In the genomic region with DNA sequence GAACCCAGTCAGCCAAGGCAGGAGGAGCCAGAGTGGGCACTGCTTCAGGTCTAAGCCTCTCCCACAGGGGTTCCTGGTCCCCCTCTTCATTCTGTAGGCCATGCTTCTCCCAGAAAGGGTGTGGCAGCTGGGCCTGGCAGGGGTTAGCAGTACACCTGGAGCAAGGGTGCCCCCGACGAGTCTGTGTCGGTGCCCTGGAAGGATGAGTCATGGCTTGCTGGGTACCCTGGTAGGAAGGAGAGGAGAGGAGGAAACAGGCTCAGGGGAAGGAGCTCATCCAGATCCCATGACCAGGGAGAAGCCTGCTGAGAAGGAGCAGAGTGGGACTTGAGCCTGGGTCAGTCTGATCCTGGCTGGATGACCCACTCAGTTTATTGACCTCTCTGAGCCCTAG, we compare ENCODE assay signal across 1 cellular context.
TF ChIP-seq lines count a peak whose summit lies in the region.

No MANE protein-coding gene starts in this region.

TF ChIP-seq in HCT116, 20 proteins besides CTCF, POLR2A, EP300 and RAD21:
- TF ChIP-seq ZFX (IDR thresholded peaks at IDR 0.05), result no peak
- TF ChIP-seq CBX3 (IDR thresholded peaks at IDR 0.05; ENCODE audit: low read depth), result no peak
- TF ChIP-seq, protein P1, sequence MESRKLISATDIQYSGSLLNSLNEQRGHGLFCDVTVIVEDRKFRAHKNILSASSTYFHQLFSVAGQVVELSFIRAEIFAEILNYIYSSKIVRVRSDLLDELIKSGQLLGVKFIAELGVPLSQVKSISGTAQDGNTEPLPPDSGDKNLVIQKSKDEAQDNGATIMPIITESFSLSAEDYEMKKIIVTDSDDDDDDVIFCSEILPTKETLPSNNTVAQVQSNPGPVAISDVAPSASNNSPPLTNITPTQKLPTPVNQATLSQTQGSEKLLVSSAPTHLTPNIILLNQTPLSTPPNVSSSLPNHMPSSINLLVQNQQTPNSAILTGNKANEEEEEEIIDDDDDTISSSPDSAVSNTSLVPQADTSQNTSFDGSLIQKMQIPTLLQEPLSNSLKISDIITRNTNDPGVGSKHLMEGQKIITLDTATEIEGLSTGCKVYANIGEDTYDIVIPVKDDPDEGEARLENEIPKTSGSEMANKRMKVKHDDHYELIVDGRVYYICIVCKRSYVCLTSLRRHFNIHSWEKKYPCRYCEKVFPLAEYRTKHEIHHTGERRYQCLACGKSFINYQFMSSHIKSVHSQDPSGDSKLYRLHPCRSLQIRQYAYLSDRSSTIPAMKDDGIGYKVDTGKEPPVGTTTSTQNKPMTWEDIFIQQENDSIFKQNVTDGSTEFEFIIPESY (IDR thresholded peaks at IDR 0.05; ENCODE audit: extremely low read depth, insufficient replicate concordance, low read length), result no peak
- no peak for TF ChIP-seq SIN3A (IDR thresholded peaks at IDR 0.05; ENCODE audit: low read depth)
- TF ChIP-seq CEBPB (IDR thresholded peaks at IDR 0.05; ENCODE audit: low read depth), result no peak
- no peak for TF ChIP-seq SRF (IDR thresholded peaks at IDR 0.05; ENCODE audit: low read depth)
- TF ChIP-seq ELF1 (IDR thresholded peaks at IDR 0.05; ENCODE audit: borderline replicate concordance, low read depth), result no peak
- TF ChIP-seq, protein P2, sequence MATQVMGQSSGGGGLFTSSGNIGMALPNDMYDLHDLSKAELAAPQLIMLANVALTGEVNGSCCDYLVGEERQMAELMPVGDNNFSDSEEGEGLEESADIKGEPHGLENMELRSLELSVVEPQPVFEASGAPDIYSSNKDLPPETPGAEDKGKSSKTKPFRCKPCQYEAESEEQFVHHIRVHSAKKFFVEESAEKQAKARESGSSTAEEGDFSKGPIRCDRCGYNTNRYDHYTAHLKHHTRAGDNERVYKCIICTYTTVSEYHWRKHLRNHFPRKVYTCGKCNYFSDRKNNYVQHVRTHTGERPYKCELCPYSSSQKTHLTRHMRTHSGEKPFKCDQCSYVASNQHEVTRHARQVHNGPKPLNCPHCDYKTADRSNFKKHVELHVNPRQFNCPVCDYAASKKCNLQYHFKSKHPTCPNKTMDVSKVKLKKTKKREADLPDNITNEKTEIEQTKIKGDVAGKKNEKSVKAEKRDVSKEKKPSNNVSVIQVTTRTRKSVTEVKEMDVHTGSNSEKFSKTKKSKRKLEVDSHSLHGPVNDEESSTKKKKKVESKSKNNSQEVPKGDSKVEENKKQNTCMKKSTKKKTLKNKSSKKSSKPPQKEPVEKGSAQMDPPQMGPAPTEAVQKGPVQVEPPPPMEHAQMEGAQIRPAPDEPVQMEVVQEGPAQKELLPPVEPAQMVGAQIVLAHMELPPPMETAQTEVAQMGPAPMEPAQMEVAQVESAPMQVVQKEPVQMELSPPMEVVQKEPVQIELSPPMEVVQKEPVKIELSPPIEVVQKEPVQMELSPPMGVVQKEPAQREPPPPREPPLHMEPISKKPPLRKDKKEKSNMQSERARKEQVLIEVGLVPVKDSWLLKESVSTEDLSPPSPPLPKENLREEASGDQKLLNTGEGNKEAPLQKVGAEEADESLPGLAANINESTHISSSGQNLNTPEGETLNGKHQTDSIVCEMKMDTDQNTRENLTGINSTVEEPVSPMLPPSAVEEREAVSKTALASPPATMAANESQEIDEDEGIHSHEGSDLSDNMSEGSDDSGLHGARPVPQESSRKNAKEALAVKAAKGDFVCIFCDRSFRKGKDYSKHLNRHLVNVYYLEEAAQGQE (IDR thresholded peaks at IDR 0.05; ENCODE audit: low read depth), result no peak
